16 cellular contexts compared by ENCODE assay signal in the genomic region with DNA sequence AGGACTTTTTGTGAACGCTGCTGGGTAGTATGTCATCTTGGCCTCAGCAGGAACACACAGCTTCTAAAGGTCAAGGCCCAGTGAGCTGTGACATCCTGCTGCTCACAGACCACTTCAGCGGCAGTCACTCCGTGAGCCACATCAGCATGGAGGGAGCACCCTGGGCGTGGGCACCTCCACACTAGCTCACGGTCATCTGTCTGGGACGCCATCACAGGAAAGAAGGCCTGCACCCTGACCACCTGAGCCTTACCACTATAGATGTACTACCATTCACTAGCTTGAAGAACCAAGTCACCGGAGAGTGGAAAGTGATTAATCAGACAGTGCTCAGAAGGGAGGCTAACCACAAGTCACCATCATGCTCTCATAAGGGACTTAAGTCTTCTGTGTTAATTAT. TPM values are rescaled to one million over a fixed set of nuclear protein-coding genes. Genes with fewer than 3 reads are reported as not detected.
DNase-seq lines count a peak whose midpoint lies in the region; ATAC-seq and TF ChIP-seq lines count a peak whose summit lies in the region.
"Had no signal": no experiment of that assay in that cellular context is flagged by ENCODE, and none has a peak within 500 bp of the region (broad histone marks: within the 10 kb centered on the region; RNA-seq: fewer than 3 reads in every experiment).

No MANE protein-coding gene starts in this region.

- peaks cover 47% of the 10 kb centered on the region for H3K36me3 Mint-ChIP-seq in CD8-positive, alpha-beta T cell
- peaks cover 4% of the 10 kb centered on the region for H3K36me3 Mint-ChIP-seq in T-helper 17 cell (ENCODE audit: low read depth)
- H3K36me3 Mint-ChIP-seq in nephron (ENCODE audit: low read depth): peaks cover 36% of the 10 kb centered on the region

- H3K9me3 Mint-ChIP-seq in CD8-positive, alpha-beta T cell: no peaks in the 10 kb centered on the region
- H3K9me3 Mint-ChIP-seq in nephron: no peaks in the 10 kb centered on the region

- no peak overlapping the region for H3K4me3 ChIP-seq in CD8-positive, alpha-beta T cell (ENCODE audit: low read depth, low read length)

- TF ChIP-seq CTCF in CD8-positive, alpha-beta T cell (IDR thresholded peaks at IDR 0.05): no peak
- no peak for TF ChIP-seq CTCF in nephron (IDR thresholded peaks at IDR 0.05; ENCODE audit: unreplicated experiment in 3 of 3)

- no peaks in the 10 kb centered on the region for H3K9me3 ChIP-seq in CD8-positive, alpha-beta T cell (ENCODE audit: low read length)
- no peaks in the 10 kb centered on the region for H3K9me3 ChIP-seq in T-helper 17 cell (ENCODE audit: control insufficient read depth, low read length, poor library complexity, severe bottlenecking)
- H3K9me3 ChIP-seq: BE2C had no signal

- H3K27ac ChIP-seq in CD8-positive, alpha-beta T cell (ENCODE audit: low read depth, low read length): no peak overlapping the region

- CTCF ChIA-PET in CD8-positive, alpha-beta T cell (lab: Charles Lee): interaction anchor here (1.7 to 3.2 kb wide), 2 partner anchors 13 to 114 kb away, joined by 5 to 13 read pairs; partner anchors contain the start of gene FAM234A

- H3K27me3 Mint-ChIP-seq in CD8-positive, alpha-beta T cell (ENCODE audit: low read depth): no peaks in the 10 kb centered on the region
- H3K27me3 Mint-ChIP-seq in T-helper 17 cell (no peaks in the 10 kb centered on the region), nephron (ENCODE audit: low read depth) (no peaks in the 10 kb centered on the region)

- intact Hi-C loops in CD8-positive, alpha-beta T cell (cut with DNase I, micrococcal nuclease): no loop called here

- POLR2A ChIA-PET in CD8-positive, alpha-beta T cell (lab: Charles Lee): no interaction called here

- peaks cover 76% of the 10 kb centered on the region for H3K4me1 Mint-ChIP-seq in CD8-positive, alpha-beta T cell (ENCODE audit: low read depth)
- peaks cover 38% of the 10 kb centered on the region for H3K4me1 Mint-ChIP-seq in T-helper 17 cell
- peaks cover 12% of the 10 kb centered on the region for H3K4me1 Mint-ChIP-seq in nephron

- H3K4me1 ChIP-seq in CD8-positive, alpha-beta T cell (ENCODE audit: insufficient read depth, low read length): peaks cover 42% of the 10 kb centered on the region
- H3K4me1 ChIP-seq: BE2C had no signal

- DNase-seq in CD8-positive, alpha-beta T cell: no peak
- DNase-seq in T-helper 17 cell (no peak), dermis blood vessel endothelial cell (no peak), ureter (ENCODE audit: low spot score) (no peak), SHP77 treated with DMSO at 0.1 percent for 48 hours (lab: John Stamatoyannopoulos, UW) (no peak)
- DNase-seq: activated CD4-positive, alpha-beta T cell treated with anti-CD3 and anti-CD28 coated beads for 4 hours; activated effector memory CD4-positive, alpha-beta T cell treated with Interleukin-2 at 50 U/mL for 16 hours; BE2C; GF-D8; H7; head of caudate nucleus; NCI-H187; nucleus accumbens had no signal

- no peaks in the 10 kb centered on the region for H3K27me3 ChIP-seq in CD8-positive, alpha-beta T cell (ENCODE audit: insufficient read depth, low read length)
- H3K27me3 ChIP-seq: BE2C had no signal

- no peak overlapping the region for H3K4me3 Mint-ChIP-seq in CD8-positive, alpha-beta T cell
- H3K4me3 Mint-ChIP-seq in T-helper 17 cell (no peak overlapping the region), nephron (peak overlapping the region; percentile 42 to 76 (median 73))

- ATAC-seq in CD8-positive, alpha-beta T cell: no peak
- peak; percentile 32 for ATAC-seq in GM19351 (IDR thresholded peaks at IDR 0.05; ENCODE audit: unreplicated experiment)
- ATAC-seq in T-helper 17 cell: no peak
- no peak for ATAC-seq in HG03280 (IDR thresholded peaks at IDR 0.05; ENCODE audit: unreplicated experiment)

- peaks cover 11% of the 10 kb centered on the region for H3K36me3 ChIP-seq in CD8-positive, alpha-beta T cell (ENCODE audit: insufficient read depth, low read length)

- peak overlapping the region; percentile 22 for H3K27ac Mint-ChIP-seq in CD8-positive, alpha-beta T cell
- H3K27ac Mint-ChIP-seq in T-helper 17 cell: peak overlapping the region; percentile 47
- peak overlapping the region in 1 of 3 experiments; percentile 26 for H3K27ac Mint-ChIP-seq in nephron

RNA-seq across cellular contexts. Expression of gene AXIN1, which starts 3.3 kb away (rescaled TPM):
- 10 to 100 TPM; 25.4 to 28.6 TPM for total RNA-seq in CD8-positive, alpha-beta T cell
- 10 to 100 TPM; 38.9 to 42.5 TPM for total RNA-seq in T-helper 17 cell
- total RNA-seq in dermis blood vessel endothelial cell: 28.2 and 31.9 TPM in 2 replicates
- total RNA-seq in ureter: 20.1 TPM

RNA-seq across cellular contexts. Expression of gene MRPL28, which starts 21.1 kb away (rescaled TPM):
- total RNA-seq in CD8-positive, alpha-beta T cell: 10 to 100 TPM; 16.7 to 17.4 TPM
- 10 to 100 TPM; 25.2 to 25.9 TPM for total RNA-seq in T-helper 17 cell
- total RNA-seq in dermis blood vessel endothelial cell: 85.9 and 103 TPM in 2 replicates
- total RNA-seq in ureter: 56.6 TPM

RNA-seq across cellular contexts. Expression of gene PGAP6, which starts 32.6 kb away (rescaled TPM):
- total RNA-seq in CD8-positive, alpha-beta T cell: 10 to 100 TPM; 57.9 to 60.8 TPM
- total RNA-seq in T-helper 17 cell (100 to 1,000 TPM in 1 of 2 donors, 10 to 100 TPM in 1; 39.7 to 106 TPM), dermis blood vessel endothelial cell (98.2 and 132 TPM in 2 replicates), ureter (37.6 TPM)

RNA-seq across cellular contexts. Expression of gene NME4, which starts 47.8 kb away (rescaled TPM):
- total RNA-seq in CD8-positive, alpha-beta T cell: 10 to 100 TPM; 22.2 to 22.3 TPM
- total RNA-seq in T-helper 17 cell: 10 to 100 TPM; 31.9 to 39.8 TPM
- total RNA-seq in dermis blood vessel endothelial cell: 42.2 and 55.7 TPM in 2 replicates
- total RNA-seq in ureter: 121 TPM

RNA-seq across cellular contexts. Expression of gene DECR2, which starts 52.5 kb away (rescaled TPM):
- 1 to 10 TPM; 6.1 to 7.9 TPM for total RNA-seq in CD8-positive, alpha-beta T cell
- total RNA-seq in T-helper 17 cell: 1 to 10 TPM; 7.5 to 9.0 TPM
- total RNA-seq in dermis blood vessel endothelial cell: 13.4 and 17.5 TPM in 2 replicates
- total RNA-seq in ureter: 17.5 TPM

Comparison
In these comparisons a context has a peak if more than half of its experiments do, and no peak if none do; other contexts are left out.
1. H3K4me3 Mint-ChIP-seq: peak in nephron (3 of 3); none in CD8-positive, alpha-beta T cell (single experiment) and T-helper 17 cell (single experiment).